ENCODE assay signal across 7 cellular contexts in the genomic region with DNA sequence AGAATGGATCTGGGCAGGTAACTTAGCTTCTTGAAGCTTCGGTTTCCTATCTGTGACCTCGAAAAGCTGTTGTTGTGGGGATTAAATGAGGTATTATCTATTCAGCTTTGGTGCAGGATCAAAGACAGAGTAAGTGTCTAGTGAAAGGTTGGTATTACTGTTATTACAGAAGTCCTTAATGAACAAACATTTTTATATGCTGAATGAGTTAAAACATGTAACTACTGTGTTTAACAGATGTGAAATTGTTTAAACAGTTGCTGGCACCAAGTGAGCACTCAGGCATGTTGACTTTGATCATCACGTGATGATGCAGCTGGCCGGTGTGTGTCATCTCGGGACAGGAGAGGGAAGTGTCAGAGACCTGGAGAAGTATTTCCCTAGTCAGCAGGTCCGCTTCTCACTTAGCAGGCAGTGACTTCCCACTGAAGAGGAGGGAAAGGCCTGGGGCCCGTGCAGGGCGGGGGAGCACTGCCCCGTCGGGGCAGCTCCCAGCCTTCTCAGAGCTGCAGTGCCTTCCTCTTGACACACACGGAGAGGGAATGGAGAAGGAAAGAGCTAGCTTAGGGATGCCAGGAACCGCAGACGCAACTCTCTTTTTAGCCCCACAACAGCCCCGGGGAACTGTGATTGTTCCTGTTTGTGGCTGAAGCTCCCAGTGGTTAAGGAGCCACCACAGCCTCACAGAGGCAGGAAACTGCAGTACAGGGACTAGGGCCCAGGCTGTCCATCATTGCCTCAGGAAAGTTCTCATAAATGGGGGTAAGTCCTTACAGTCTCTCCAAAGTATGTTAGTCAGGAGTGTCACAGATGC. TPM values are rescaled to one million over a fixed set of nuclear protein-coding genes. Genes with fewer than 3 reads are reported as not detected.
DNase-seq lines count a peak whose midpoint lies in the region; ATAC-seq, FAIRE-seq and TF ChIP-seq lines count a peak whose summit lies in the region.

No MANE protein-coding gene starts in this region.

- H3K9me3 Mint-ChIP-seq in endothelial cell (ENCODE audit: unreplicated experiment), result no peaks in the 10 kb centered on the region

- peak overlapping the region; percentile 11 for H3K27ac Mint-ChIP-seq in endothelial cell (ENCODE audit: unreplicated experiment)

- ATAC-seq in GM21825 (IDR thresholded peaks at IDR 0.05; ENCODE audit: unreplicated experiment) (peak; percentile 74), HG03175 (IDR thresholded peaks at IDR 0.05; ENCODE audit: unreplicated experiment) (no peak)

- H3K27ac ChIP-seq in neutrophil, result peak overlapping the region; percentile 21

- H3K36me3 ChIP-seq in neutrophil, result no peaks in the 10 kb centered on the region

- no peak overlapping the region for H3K4me3 ChIP-seq in neutrophil (ENCODE audit: low read depth in 1 of 2, low read length in 1 of 2)

- no peaks in the 10 kb centered on the region for H3K27me3 Mint-ChIP-seq in endothelial cell (ENCODE audit: unreplicated experiment)

- peaks cover 12% of the 10 kb centered on the region for H3K4me1 Mint-ChIP-seq in endothelial cell (ENCODE audit: unreplicated experiment)

- peaks cover 47% of the 10 kb centered on the region for H3K36me3 Mint-ChIP-seq in endothelial cell (ENCODE audit: low read depth, unreplicated experiment)

- H3K4me1 ChIP-seq in neutrophil (ENCODE audit: control insufficient read depth in 1 of 2, insufficient read depth in 1 of 2, low read depth in 1 of 2, low read length in 1 of 2), result peaks cover 15% of the 10 kb centered on the region in 2 experiments

- no peak overlapping the region for H3K4me3 Mint-ChIP-seq in endothelial cell (ENCODE audit: unreplicated experiment)

- FAIRE-seq in H54 (lab: Jason Lieb, UNC), result no peak

- DNase-seq in NCI-H526 (lab: John Stamatoyannopoulos, UW) (peak; percentile 28 to 69), endothelial cell (ENCODE audit: low spot score) (peak; percentile 25), H54 (ENCODE audit: insufficient read length, low spot score) (no peak), OCI-M2 (lab: John Stamatoyannopoulos, UW; ENCODE audit: unreplicated experiment) (no peak)

- H3K9me3 ChIP-seq in neutrophil, result no peaks in the 10 kb centered on the region

- H3K27me3 ChIP-seq in neutrophil, result peaks cover 34% of the 10 kb centered on the region

- no peak for TF ChIP-seq POLR2A in H54 (IDR thresholded peaks at IDR 0.05; ENCODE audit: low read depth, low read length)

- TF ChIP-seq CTCF in endothelial cell (IDR thresholded peaks at IDR 0.05; ENCODE audit: unreplicated experiment) (no peak), neutrophil (IDR thresholded peaks at IDR 0.05) (no peak)

RNA-seq across cellular contexts. Expression of gene TUBB2A, which starts 18.0 kb away (rescaled TPM):
- total RNA-seq in endothelial cell (ENCODE audit: unreplicated experiment), result 73.6 TPM

RNA-seq across cellular contexts. Expression of gene BPHL, which starts 20.8 kb away (rescaled TPM):
- total RNA-seq in endothelial cell (ENCODE audit: unreplicated experiment), result 35.4 TPM

Comparison
In these comparisons a context has a peak if more than half of its experiments do, and no peak if none do; other contexts are left out.
1. DNase-seq: peak in NCI-H526 (2 of 2) and endothelial cell (single experiment); none in H54 (single experiment) and OCI-M2 (single experiment).